In genomic region chr2:231203087-231203486, GRCh38 we compare ENCODE assay signal across 18 cellular contexts. TPM values are rescaled to one million over a fixed set of nuclear protein-coding genes. Genes with fewer than 3 reads are reported as not detected.
DNase-seq lines count a peak whose midpoint lies in the region; ATAC-seq, FAIRE-seq and TF ChIP-seq lines count a peak whose summit lies in the region.
"Had no signal": no experiment of that assay in that cellular context is flagged by ENCODE, and none has a peak within 500 bp of the region (broad histone marks: within the 10 kb centered on the region; RNA-seq: fewer than 3 reads in every experiment).

No MANE protein-coding gene starts in this region.

- CTCF ChIA-PET in CD4-positive, alpha-beta T cell (lab: Charles Lee), result no interaction called here
- CTCF ChIA-PET in K562 (lab: Yijun Ruan, JAX; ENCODE audit: low intra/inter-chr PET ratio), result no interaction called here

- no peak overlapping the region for H3K27ac Mint-ChIP-seq in CD4-positive, alpha-beta T cell
- H3K27ac Mint-ChIP-seq in neural crest cell (ENCODE audit: unreplicated experiment), result no peak overlapping the region

- peak overlapping the region; percentile 60 for H3K4me3 Mint-ChIP-seq in CD4-positive, alpha-beta T cell
- H3K4me3 Mint-ChIP-seq in neural crest cell, result peak overlapping the region; percentile 3
- H3K4me3 Mint-ChIP-seq: CD4-positive, alpha-beta memory T cell had no signal

- H3K36me3 ChIP-seq in K562 (ENCODE audit: control insufficient read depth, insufficient read depth, low read length) (no peaks in the 10 kb centered on the region), gastroesophageal sphincter (peaks cover 0 to 10% of the 10 kb centered on the region in 2 donors), neuronal stem cell (replicated peaks in 1 of 2; ENCODE audit: control insufficient read depth in 2 of 2, insufficient read depth in 2 of 2, low read length in 2 of 2) (peaks cover 11 to 52% of the 10 kb centered on the region in 2 donors)
- H3K36me3 ChIP-seq: BLaER1 treated with 17β-estradiol and CSF1 and Interleukin-3, amounts not matched to agents 10 nM and 100 nM had no signal

- no peak overlapping the region for H4K8ac ChIP-seq in neuronal stem cell (ENCODE audit: low read depth, low read length)

- TF ChIP-seq CTCF in CD4-positive, alpha-beta T cell (IDR thresholded peaks at IDR 0.05), result no peak
- TF ChIP-seq CTCF in K562 (IDR thresholded peaks at IDR 0.05 in 2 of 3, conservative IDR thresholded peaks at IDR 0.05 in 1 of 3; ENCODE audit: insufficient read depth in 2 of 3, low read depth in 1 of 3, low read length in 3 of 3) (no peak), gastroesophageal sphincter (IDR thresholded peaks at IDR 0.05) (no peak), neural crest cell (conservative IDR thresholded peaks at IDR 0.05) (no peak)

- peaks cover 6% of the 10 kb centered on the region for H3K4me1 Mint-ChIP-seq in CD4-positive, alpha-beta T cell (ENCODE audit: low read depth)
- peaks cover 26% of the 10 kb centered on the region for H3K4me1 Mint-ChIP-seq in neural crest cell

- no peak overlapping the region for H2BK12ac ChIP-seq in neuronal stem cell (ENCODE audit: low read length)

- H4K20me1 ChIP-seq in K562 (replicated peaks; ENCODE audit: control insufficient read depth, insufficient read depth, low read length), result no peaks in the 10 kb centered on the region
- H4K20me1 ChIP-seq: BLaER1 treated with 17β-estradiol and CSF1 and Interleukin-3, amounts not matched to agents 10 nM and 100 nM had no signal

- BruUV-seq in K562 (replicated peaks; lab: Mats Ljungman, UMichigan), result no TSS peak

- POLR2A ChIA-PET in CD4-positive, alpha-beta T cell (lab: Charles Lee), result no interaction called here
- POLR2A ChIA-PET in K562 (lab: Yijun Ruan, JAX), result interaction anchor here (0.7 kb wide), 1 partner anchor 261 kb away, joined by 3 read pairs; no protein-coding TSS in a partner anchor

- H2AFZ ChIP-seq in K562 (ENCODE audit: low read depth, low read length), result no peak overlapping the region
- no peak overlapping the region for H2AFZ ChIP-seq in neuronal stem cell (ENCODE audit: low read length)
- H2AFZ ChIP-seq: GM23248 had no signal

- no peak for TF ChIP-seq EP300 in K562 (IDR thresholded peaks at IDR 0.05; ENCODE audit: low read length)
- TF ChIP-seq EP300 in gastroesophageal sphincter (IDR thresholded peaks at IDR 0.05), result no peak

- H2BK120ac ChIP-seq in neuronal stem cell (ENCODE audit: low read depth, low read length), result no peak overlapping the region

- TF ChIP-seq RAD21 in K562 (CRISPR knock-in tag; conservative IDR thresholded peaks at IDR 0.05 in 1 of 2, IDR thresholded peaks at IDR 0.05 in 1 of 2), result no peak

- no peak overlapping the region for H3K23ac ChIP-seq in neuronal stem cell (ENCODE audit: low read depth, low read length, poor library complexity)

- intact Hi-C loops in CD4-positive, alpha-beta T cell (cut with DNase I, micrococcal nuclease), result no loop called here
- intact Hi-C loops in K562 (cut with micrococcal nuclease), result no loop called here

- no peak for ATAC-seq in CD4-positive, alpha-beta T cell (ENCODE audit: poor library complexity)
- ATAC-seq in K562, result no peak
- no peak for ATAC-seq in gastroesophageal sphincter
- no peak for ATAC-seq in HG02798 (IDR thresholded peaks at IDR 0.05; ENCODE audit: poor library complexity, unreplicated experiment)
- no peak for ATAC-seq in HG02610 (IDR thresholded peaks at IDR 0.05; ENCODE audit: unreplicated experiment)
- ATAC-seq: GM12878 had no signal

- 36% methylated on average over 4 of the region's 7 CpGs for WGBS in K562 (ENCODE audit: insufficient coverage, low coverage, missing lambda C conversion rate)
- 89 to 91% methylated on average over 4 to 6 of the region's 7 CpGs for WGBS in gastroesophageal sphincter (ENCODE audit: low coverage in 1 of 2), 2 donors
- WGBS in neuronal stem cell (ENCODE audit: extremely low coverage in 2 of 2, insufficient read length in 2 of 2, insufficient replicate concordance in 1 of 2), 2 donors, result no CpG with 5 or more reads among the region's 7 CpGs

- no peaks in the 10 kb centered on the region for H3K27me3 ChIP-seq in CD4-positive, alpha-beta T cell (ENCODE audit: control insufficient read depth, insufficient read depth, low read length)
- no peaks in the 10 kb centered on the region for H3K27me3 ChIP-seq in K562 (ENCODE audit: control insufficient read depth in 2 of 2, insufficient read depth in 2 of 2, low read length in 2 of 2)
- no peaks in the 10 kb centered on the region for H3K27me3 ChIP-seq in gastroesophageal sphincter
- H3K27me3 ChIP-seq in neuronal stem cell (ENCODE audit: control insufficient read depth in 3 of 3, insufficient read depth in 3 of 3, low read depth in 1 of 3, low read length in 3 of 3), result no peaks in the 10 kb centered on the region
- H3K27me3 ChIP-seq: BLaER1 treated with 17β-estradiol and CSF1 and Interleukin-3, amounts not matched to agents 10 nM and 100 nM had no signal

- H3K9me3 Mint-ChIP-seq in CD4-positive, alpha-beta T cell, result no peaks in the 10 kb centered on the region
- no peaks in the 10 kb centered on the region for H3K9me3 Mint-ChIP-seq in neural crest cell

- no peaks in the 10 kb centered on the region for H3K27me3 Mint-ChIP-seq in CD4-positive, alpha-beta T cell
- no peaks in the 10 kb centered on the region for H3K27me3 Mint-ChIP-seq in neural crest cell (ENCODE audit: low read depth)

- H3K4me1 ChIP-seq in K562 (replicated peaks in 1 of 2; ENCODE audit: control insufficient read depth in 2 of 2, insufficient read depth in 2 of 2, low read length in 2 of 2) (peaks cover 8 to 21% of the 10 kb centered on the region in 2 experiments; a peak in 4 of 5 replicates), gastroesophageal sphincter (peaks cover 0 to 89% (median 0%) of the 10 kb centered on the region in 3 donors), neuronal stem cell (ENCODE audit: control insufficient read depth in 2 of 2, insufficient read depth in 1 of 2, low read depth in 1 of 2, low read length in 2 of 2) (peaks cover 2 to 4% of the 10 kb centered on the region in 2 donors)

- no peak for DNase-seq in CD4-positive, alpha-beta T cell
- DNase-seq in K562 (ENCODE audit: extremely low read depth in 1 of 4, low spot score in 3 of 4) (no peak), neural crest cell (ENCODE audit: low read depth, low spot score) (no peak), neuronal stem cell (ENCODE audit: low spot score) (no peak), cerebellar nuclear complex (lab: John Stamatoyannopoulos, UW) (no peak)
- DNase-seq: 8988T; ACHN; CD4-positive, alpha-beta memory T cell; DMS79; GM23248; H7; KBM-7 had no signal

- H3K4me3 ChIP-seq in K562 (no peak overlapping the region), gastroesophageal sphincter (no peak overlapping the region), neuronal stem cell (ENCODE audit: low read length in 2 of 2) (no peak overlapping the region)
- H3K4me3 ChIP-seq: BLaER1 treated with 17β-estradiol and CSF1 and Interleukin-3, amounts not matched to agents 10 nM and 100 nM; GM12878; GM23248 had no signal

- FAIRE-seq in K562 (lab: Jason Lieb, UNC), result no peak
- FAIRE-seq: GM12878, GM18507 had no signal

- no peak overlapping the region for H3K4ac ChIP-seq in neuronal stem cell (ENCODE audit: low read length)

- no peaks in the 10 kb centered on the region for H3K36me3 Mint-ChIP-seq in CD4-positive, alpha-beta T cell (ENCODE audit: low read depth)
- H3K36me3 Mint-ChIP-seq in neural crest cell (ENCODE audit: low read depth), result peaks cover 15% of the 10 kb centered on the region

- peaks cover 5% of the 10 kb centered on the region for H3K79me1 ChIP-seq in neuronal stem cell (ENCODE audit: low read depth, low read length)

- no peak overlapping the region for H3K9ac ChIP-seq in K562 (ENCODE audit: insufficient read depth in 1 of 2, low read depth in 2 of 2, low read length in 2 of 2)
- H3K9ac ChIP-seq in neuronal stem cell (ENCODE audit: low read depth, low read length, poor library complexity), result no peak overlapping the region
- H3K9ac ChIP-seq: BLaER1 treated with 17β-estradiol and CSF1 and Interleukin-3, amounts not matched to agents 10 nM and 100 nM; GM23248 had no signal

- H3K9me3 ChIP-seq in CD4-positive, alpha-beta T cell (ENCODE audit: control insufficient read depth, low read length), result no peaks in the 10 kb centered on the region
- H3K9me3 ChIP-seq in K562 (replicated peaks; ENCODE audit: control insufficient read depth, insufficient read depth, low read depth, low read length) (no peaks in the 10 kb centered on the region), gastroesophageal sphincter (no peaks in the 10 kb centered on the region), neuronal stem cell (replicated peaks in 1 of 2; ENCODE audit: control insufficient read depth in 2 of 2, insufficient read depth in 1 of 2, low read depth in 1 of 2, low read length in 2 of 2) (peaks cover 0 to 2% of the 10 kb centered on the region in 2 donors)
- H3K9me3 ChIP-seq: BLaER1 treated with 17β-estradiol and CSF1 and Interleukin-3, amounts not matched to agents 10 nM and 100 nM had no signal

- no peak overlapping the region for H3K18ac ChIP-seq in neuronal stem cell (ENCODE audit: low read length)

- no peaks in the 10 kb centered on the region for H3K79me2 ChIP-seq in K562 (ENCODE audit: control insufficient read depth, insufficient read depth, low read length)

- no peak overlapping the region for H3K4me2 ChIP-seq in K562 (ENCODE audit: insufficient read depth, low read length)
- H3K4me2 ChIP-seq in neuronal stem cell (ENCODE audit: insufficient read depth, low read length, poor library complexity, severe bottlenecking), result no peak overlapping the region

- H2BK15ac ChIP-seq in neuronal stem cell (ENCODE audit: low read length), result no peak overlapping the region

- no peak overlapping the region for H3K27ac ChIP-seq in CD4-positive, alpha-beta T cell (ENCODE audit: low read depth, low read length)
- H3K27ac ChIP-seq in K562 (ENCODE audit: extremely low read depth, low read depth, low read length) (no peak overlapping the region), gastroesophageal sphincter (peak overlapping the region in 3 of 4 donors; percentile 82 to 96 (median 85)), neuronal stem cell (replicated peaks; ENCODE audit: low read length) (no peak overlapping the region)
- H3K27ac ChIP-seq: BLaER1 treated with 17β-estradiol and CSF1 and Interleukin-3, amounts not matched to agents 10 nM and 100 nM; GM23248 had no signal

- H2AK5ac ChIP-seq in neuronal stem cell (ENCODE audit: low read depth, low read length), result no peak overlapping the region

- in situ Hi-C loops in K562 (cut with MboI), result no loop called here

- no peak overlapping the region for H4K91ac ChIP-seq in neuronal stem cell (ENCODE audit: low read depth, low read length, poor library complexity)

- TF ChIP-seq POLR2A in K562 (conservative IDR thresholded peaks at IDR 0.05), result no peak
- TF ChIP-seq POLR2A in gastroesophageal sphincter (IDR thresholded peaks at IDR 0.05), result no peak

- H3K14ac ChIP-seq in neuronal stem cell (ENCODE audit: low read length), result no peak overlapping the region

- peaks cover 3% of the 10 kb centered on the region for H3K9me1 ChIP-seq in K562 (ENCODE audit: control insufficient read depth, insufficient read depth, low read length)

- no peak overlapping the region for H2BK5ac ChIP-seq in neuronal stem cell (ENCODE audit: low read length)

RNA-seq across cellular contexts. Expression of gene ARMC9, which starts 4.7 kb away (rescaled TPM):
- total RNA-seq in CD4-positive, alpha-beta T cell, result under 1 TPM; 0.16 to 0.42 TPM
- 4.9 and 5.3 TPM in 2 replicates for total RNA-seq in K562 (2011; cell fraction: chromatin; rRNA removed; ENCODE audit: low replicate concordance)
- 1.4 and 3.0 TPM in 2 replicates for total RNA-seq in K562 (2011; cell fraction: nucleolus; rRNA removed)
- 1.2 and 9.5 TPM in 2 replicates for total RNA-seq in K562 (2011; cell fraction: nucleoplasm; rRNA removed)
- 0.41 and 1.4 TPM in 2 replicates for total RNA-seq in K562 (2014; rRNA removed)
- total RNA-seq in K562 (2014; rRNA removed; fragmentation: Illumina TruSeq; extraction: Trizol), result 0.36 and 1.1 TPM in 2 replicates
- 0.72 and 0.94 TPM in 2 replicates for total RNA-seq in K562 (2015; rRNA removed; fragmentation: Illumina TruSeq; extraction: Trizol)
- total RNA-seq in K562 (2021), result 1.0 and 1.1 TPM in 2 replicates
- polyA plus RNA-seq in K562 (2011; rRNA removed), result 2.0 and 2.3 TPM in 2 replicates
- polyA plus RNA-seq in K562 (2011; cell fraction: cytosol; rRNA removed), result 1.5 and 2.0 TPM in 2 replicates
- 2.6 and 2.7 TPM in 2 replicates for polyA plus RNA-seq in K562 (2011; cell fraction: nucleus; rRNA removed)
- polyA plus RNA-seq in K562 (2012), result 0.94 and 1.9 TPM in 2 replicates
- polyA plus RNA-seq in K562 (2014; fragmentation: Illumina TruSeq; extraction: Trizol), result 1.2 and 1.3 TPM in 2 replicates
- 1 to 10 TPM in 1 of 2 experiments, under 1 TPM in 1; 0.71 to 1.5 TPM for polyA plus RNA-seq in K562 (2014; fragmentation: Nextera tagmentation; extraction: Ambion mirVana)
- 1.2 and 1.5 TPM in 2 replicates for polyA plus RNA-seq in K562 (2014; rRNA removed)
- 2.6 and 3.9 TPM in 2 replicates for polyA minus RNA-seq in K562 (2011; rRNA and poly(A)+ RNA removed)
- polyA minus RNA-seq in K562 (2011; cell fraction: cytosol; rRNA and poly(A)+ RNA removed), result 1.1 TPM in 1 of 2 replicates, not detected in the other
- polyA minus RNA-seq in K562 (2011; cell fraction: nucleus; rRNA and poly(A)+ RNA removed), result 1.8 and 2.9 TPM in 2 replicates
- 100 to 1,000 TPM in 3 of 4 donors, 10 to 100 TPM in 1; 69.6 to 298 (median 152) TPM for total RNA-seq in gastroesophageal sphincter
- 35.0 and 35.2 TPM in 2 replicates for total RNA-seq in neural crest cell
- 24.2 TPM for polyA plus RNA-seq in neuronal stem cell (2013, experiment 1 of 2)
- 22.8 TPM for polyA plus RNA-seq in neuronal stem cell (2013, experiment 2 of 2)

Comparison
In these comparisons a context has a peak if more than half of its experiments do, and no peak if none do; other contexts are left out.
1. H3K27ac ChIP-seq: peak in gastroesophageal sphincter (3 of 4); none in CD4-positive, alpha-beta T cell (single experiment), K562 (single experiment) and neuronal stem cell (single experiment).